Comparison of ENCODE assay signal across 8 cellular contexts in genomic region chr16:66483689-66484452, GRCh38. TPM values are rescaled to one million over a fixed set of nuclear protein-coding genes. Genes with fewer than 3 reads are reported as not detected.
DNase-seq lines count a peak whose midpoint lies in the region; ATAC-seq, FAIRE-seq and TF ChIP-seq lines count a peak whose summit lies in the region.

No MANE protein-coding gene starts in this region.

- H2BK15ac ChIP-seq in mesendoderm (replicated peaks; ENCODE audit: low read depth): no peak overlapping the region

- H3K4me3 ChIP-seq in A549 (no peak overlapping the region), mesendoderm (ENCODE audit: low read length) (no peak overlapping the region)

- TF ChIP-seq EP300 in A549 (IDR thresholded peaks at IDR 0.05): no peak

- no peaks in the 10 kb centered on the region for H3K9me3 Mint-ChIP-seq in activated CD8-positive, alpha-beta T cell treated with anti-CD3 and anti-CD28 coated beads, Interleukin-2, amount 10 ng/mL, durations not matched to agents 7 days and 5 days (ENCODE audit: insufficient read depth)

- H3K4me1 ChIP-seq in A549 (peaks cover 27% of the 10 kb centered on the region), mesendoderm (ENCODE audit: control insufficient read depth, low read depth, low read length) (no peaks in the 10 kb centered on the region)

- peak; percentile 80 for DNase-seq in A549 (ENCODE audit: low read depth in 1 of 2, low spot score in 1 of 2)
- peak; percentile 69 for DNase-seq in GM12892 (ENCODE audit: insufficient read length)
- peak; percentile 21 for DNase-seq in NCI-H82 treated with DMSO at 0.1 percent for 48 hours (lab: John Stamatoyannopoulos, UW; ENCODE audit: unreplicated experiment)
- DNase-seq in activated CD8-positive, alpha-beta T cell treated with anti-CD3 and anti-CD28 coated beads, Interleukin-2, amount 10 ng/mL, durations not matched to agents 7 days and 5 days: peak; percentile 83
- DNase-seq in effector CD8-positive, alpha-beta T cell (lab: John Stamatoyannopoulos, UW): peak; percentile 67
- DNase-seq in mesendoderm: peak; percentile 82
- DNase-seq in stimulated activated CD8-positive, alpha-beta memory T cell treated with anti-CD3 and anti-CD28 coated beads, Interleukin-2, amount 100 ng/mL, for 1 hour (ENCODE audit: low read depth in 2 of 2): peak; percentile 41 to 56

- no peak overlapping the region for H2BK5ac ChIP-seq in mesendoderm (ENCODE audit: low read length)

- H4K5ac ChIP-seq in mesendoderm (ENCODE audit: low read length): no peak overlapping the region

- H3K56ac ChIP-seq in mesendoderm (ENCODE audit: low read length): no peak overlapping the region

- H3K4me3 Mint-ChIP-seq in activated CD8-positive, alpha-beta T cell treated with anti-CD3 and anti-CD28 coated beads, Interleukin-2, amount 10 ng/mL, durations not matched to agents 7 days and 5 days: no peak overlapping the region

- H3K23ac ChIP-seq in mesendoderm (ENCODE audit: low read length): no peak overlapping the region

- no peak for TF ChIP-seq POLR2A in A549 (IDR thresholded peaks at IDR 0.05; ENCODE audit: low read length)
- TF ChIP-seq POLR2A in GM12892 (IDR thresholded peaks at IDR 0.05; ENCODE audit: low read depth, low read length): no peak

- peak; percentile 91 to 93 for TF ChIP-seq RAD21 in A549 (conservative IDR thresholded peaks at IDR 0.05 in 1 of 2, IDR thresholded peaks at IDR 0.05 in 1 of 2)

- H3K36me3 ChIP-seq in mesendoderm (ENCODE audit: control insufficient read depth, insufficient read depth, low read length): no peaks in the 10 kb centered on the region

- 35% methylated on average over 14 of the region's 14 CpGs for WGBS in A549 (ENCODE audit: missing lambda C conversion rate)
- WGBS in mesendoderm (ENCODE audit: extremely low coverage, insufficient coverage, low lambda C conversion rate): no CpG with 5 or more reads among the region's 14 CpGs

- no peak overlapping the region for H3K9ac ChIP-seq in mesendoderm (ENCODE audit: low read length)

- no peak overlapping the region for H2BK120ac ChIP-seq in mesendoderm (ENCODE audit: low read depth, low read length)

- H3K4me2 ChIP-seq in A549: peak overlapping the region; percentile 14; the same call in 1 of the 3 replicates
- no peak overlapping the region for H3K4me2 ChIP-seq in mesendoderm (ENCODE audit: low read length)

- H4K8ac ChIP-seq in mesendoderm (ENCODE audit: low read depth, low read length): no peak overlapping the region

- H3K27ac ChIP-seq in A549: peak overlapping the region; percentile 64 to 79; a peak in 5 of 6 replicates
- H3K27ac ChIP-seq in mesendoderm (ENCODE audit: low read depth, low read length): no peak overlapping the region

- H3K9me3 ChIP-seq in A549: no peaks in the 10 kb centered on the region

- peaks cover 38% of the 10 kb centered on the region for H3K4me1 Mint-ChIP-seq in activated CD8-positive, alpha-beta T cell treated with anti-CD3 and anti-CD28 coated beads, Interleukin-2, amount 10 ng/mL, durations not matched to agents 7 days and 5 days (ENCODE audit: low read depth)

- peak overlapping the region; percentile 74 for H2AK5ac ChIP-seq in mesendoderm (ENCODE audit: low read length)

- FAIRE-seq in A549 (lab: Jason Lieb, UNC) (no peak), GM12892 (lab: Jason Lieb, UNC) (peak; percentile 98)

- H3K27me3 ChIP-seq in mesendoderm (ENCODE audit: insufficient read depth, low read length, poor library complexity): no peaks in the 10 kb centered on the region

- peak; percentile 92 for TF ChIP-seq CTCF in A549 (IDR thresholded peaks at IDR 0.05)

- no peaks in the 10 kb centered on the region for H3K36me3 Mint-ChIP-seq in activated CD8-positive, alpha-beta T cell treated with anti-CD3 and anti-CD28 coated beads, Interleukin-2, amount 10 ng/mL, durations not matched to agents 7 days and 5 days (ENCODE audit: low read depth)

- peak overlapping the region; percentile 9 for H3K27ac Mint-ChIP-seq in activated CD8-positive, alpha-beta T cell treated with anti-CD3 and anti-CD28 coated beads, Interleukin-2, amount 10 ng/mL, durations not matched to agents 7 days and 5 days

- H3K27me3 Mint-ChIP-seq in activated CD8-positive, alpha-beta T cell treated with anti-CD3 and anti-CD28 coated beads, Interleukin-2, amount 10 ng/mL, durations not matched to agents 7 days and 5 days (ENCODE audit: low read depth): no peaks in the 10 kb centered on the region

- POLR2A ChIA-PET in A549 (lab: Yijun Ruan, JAX): no interaction called here
- POLR2A ChIA-PET in activated CD8-positive, alpha-beta T cell treated with anti-CD3 and anti-CD28 coated beads, Interleukin-2, amount 10 ng/mL, durations not matched to agents 7 days and 5 days (lab: Charles Lee): interaction anchor here (1.1 kb wide), 1 partner anchor 120 kb away, joined by 3 read pairs; no protein-coding TSS in a partner anchor

- no peaks in the 10 kb centered on the region for H3K79me1 ChIP-seq in mesendoderm (ENCODE audit: low read length)

- no peak overlapping the region for H3K4ac ChIP-seq in mesendoderm (ENCODE audit: low read depth, low read length)

- H3K18ac ChIP-seq in mesendoderm (ENCODE audit: low read length): no peak overlapping the region

- ATAC-seq in A549 (peak; percentile 71 to 89), HG03196 (IDR thresholded peaks at IDR 0.05; ENCODE audit: unreplicated experiment) (peak; percentile 70)
- ATAC-seq in activated CD8-positive, alpha-beta T cell treated with anti-CD3 and anti-CD28 coated beads, Interleukin-2, amount 10 ng/mL, durations not matched to agents 7 days and 5 days: peak; percentile 76

- no peaks in the 10 kb centered on the region for H3K79me2 ChIP-seq in mesendoderm (ENCODE audit: control insufficient read depth, insufficient read depth, low read length)

- CTCF ChIA-PET in A549 (lab: Yijun Ruan, JAX): interaction anchor here (0.6 to 15.7 kb wide), 12 partner anchors 8 to 943 kb away, joined by 3 to 185 read pairs (median 4); no protein-coding TSS in a partner anchor
- CTCF ChIA-PET in activated CD8-positive, alpha-beta T cell treated with anti-CD3 and anti-CD28 coated beads, Interleukin-2, amount 10 ng/mL, durations not matched to agents 7 days and 5 days (lab: Charles Lee): interaction anchor here (1.0 to 12.2 kb wide), 14 partner anchors 8 to 257 kb away, joined by 3 to 195 read pairs (median 4); partner anchors contain the start of gene CKLF

TF ChIP-seq in A549, 52 proteins besides CTCF, POLR2A, EP300 and RAD21:
- TF ChIP-seq CEBPB (IDR thresholded peaks at IDR 0.05): no peak
- TF ChIP-seq SMC3 (IDR thresholded peaks at IDR 0.05): peak; percentile 90
- TF ChIP-seq MAFK (IDR thresholded peaks at IDR 0.05; ENCODE audit: partially characterized antibody): no peak
- TF ChIP-seq, protein P1, sequence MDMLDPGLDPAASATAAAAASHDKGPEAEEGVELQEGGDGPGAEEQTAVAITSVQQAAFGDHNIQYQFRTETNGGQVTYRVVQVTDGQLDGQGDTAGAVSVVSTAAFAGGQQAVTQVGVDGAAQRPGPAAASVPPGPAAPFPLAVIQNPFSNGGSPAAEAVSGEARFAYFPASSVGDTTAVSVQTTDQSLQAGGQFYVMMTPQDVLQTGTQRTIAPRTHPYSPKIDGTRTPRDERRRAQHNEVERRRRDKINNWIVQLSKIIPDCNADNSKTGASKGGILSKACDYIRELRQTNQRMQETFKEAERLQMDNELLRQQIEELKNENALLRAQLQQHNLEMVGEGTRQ (IDR thresholded peaks at IDR 0.05): no peak
- no peak for TF ChIP-seq HOXB13 (CRISPR knock-in tag; IDR thresholded peaks at IDR 0.05; ENCODE audit: low read depth)
- TF ChIP-seq RCOR1 (IDR thresholded peaks at IDR 0.05; ENCODE audit: low read depth, low read length): no peak
- TF ChIP-seq, protein P2, sequence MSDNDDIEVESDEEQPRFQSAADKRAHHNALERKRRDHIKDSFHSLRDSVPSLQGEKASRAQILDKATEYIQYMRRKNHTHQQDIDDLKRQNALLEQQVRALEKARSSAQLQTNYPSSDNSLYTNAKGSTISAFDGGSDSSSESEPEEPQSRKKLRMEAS (IDR thresholded peaks at IDR 0.05): peak; percentile 35; the same call in 1 of the 2 replicates
- no peak for TF ChIP-seq FOSL2 (IDR thresholded peaks at IDR 0.05)
- no peak for TF ChIP-seq FOSL2 (CRISPR knock-in tag; IDR thresholded peaks at IDR 0.05)
- TF ChIP-seq MAZ (IDR thresholded peaks at IDR 0.05; ENCODE audit: borderline replicate concordance, low read depth, low read length): peak; percentile 70; the same call in 1 of the 2 replicates
- no peak for TF ChIP-seq TFCP2L1 (CRISPR knock-in tag; IDR thresholded peaks at IDR 0.05)
- TF ChIP-seq PBX3 (IDR thresholded peaks at IDR 0.05): no peak
TF ChIP-seq in A549: peak in this region for 3.

RNA-seq across cellular contexts. Expression of gene BEAN1, which starts 56.8 kb away (rescaled TPM):
- polyA plus RNA-seq in A549 (2011; rRNA removed) (0.98 and 1.4 TPM in 2 replicates), A549 (2017; fragmentation: RNase III; extraction: RNeasy Plus Mini Kit Qiagen cat#74134 plus additional on column Dnase treatment) (1.2 to 2.4 TPM (median 1.7 TPM) in 3 replicates)
- 0.58 and 0.63 TPM in 2 replicates for polyA plus RNA-seq in A549 (2012; cell fraction: cytosol; rRNA removed)
- 1.3 and 1.5 TPM in 2 replicates for polyA plus RNA-seq in A549 (2012; cell fraction: nucleus; rRNA removed)
- 0.83 and 1.4 TPM in 2 replicates for polyA minus RNA-seq in A549 (2011; rRNA and poly(A)+ RNA removed)
- not detected for polyA plus RNA-seq in GM12892 (2012; ENCODE audit: missing spikeins)
- not detected for total RNA-seq in activated CD8-positive, alpha-beta T cell treated with anti-CD3 and anti-CD28 coated beads, Interleukin-2, amount 10 ng/mL, durations not matched to agents 7 days and 5 days
- polyA plus RNA-seq in mesendoderm (2013, experiment 1 of 2): 0.10 TPM
- polyA plus RNA-seq in mesendoderm (2013, experiment 2 of 2): 0.06 TPM

Comparison
In these comparisons a context has a peak if more than half of its experiments do, and no peak if none do; other contexts are left out.
1. DNase-seq: peak in every context shown above with its lines; median percentile 83 in activated CD8-positive, alpha-beta T cell treated with anti-CD3 and anti-CD28 coated beads, Interleukin-2, amount 10 ng/mL, durations not matched to agents 7 days and 5 days; 82 in mesendoderm; 80 in A549; 69 in GM12892; 67 in effector CD8-positive, alpha-beta T cell; 48 in stimulated activated CD8-positive, alpha-beta memory T cell treated with anti-CD3 and anti-CD28 coated beads, Interleukin-2, amount 100 ng/mL, for 1 hour; 21 in NCI-H82 treated with DMSO at 0.1 percent for 48 hours.